ENCODE assay signal across 7 cellular contexts in genomic region chr12:12704593-12705230, GRCh38. TPM values are rescaled to one million over a fixed set of nuclear protein-coding genes. Genes with fewer than 3 reads are reported as not detected.
A peak's percentile ranks its signal among the peaks of the same experiment; 100 is the strongest.
DNase-seq lines count a peak whose midpoint lies in the region; ATAC-seq, FAIRE-seq and TF ChIP-seq lines count a peak whose summit lies in the region.

No MANE protein-coding gene starts in this region.

- H4K20me1 ChIP-seq in DOHH2 (ENCODE audit: control insufficient read depth, insufficient read depth, low read depth, low read length): no peaks in the 10 kb centered on the region

- no peaks in the 10 kb centered on the region for H3K9me2 ChIP-seq in DOHH2 (replicated peaks; ENCODE audit: control insufficient read depth, low read length)

- H3F3A ChIP-seq in DOHH2 (ENCODE audit: control insufficient read depth, insufficient read depth): no peaks in the 10 kb centered on the region

- no peaks in the 10 kb centered on the region for H3K79me2 ChIP-seq in DOHH2 (ENCODE audit: control insufficient read depth, low read length)

- peak; percentile 64 for DNase-seq in OCI-M2 (lab: John Stamatoyannopoulos, UW; ENCODE audit: unreplicated experiment)
- DNase-seq in bronchial epithelial cell (ENCODE audit: low read depth): peak; percentile 84
- DNase-seq in islet precursor cell: peak; percentile 86
- peak; percentile 88 for DNase-seq in stromal cell of bone marrow (ENCODE audit: low read depth)

- H3K27ac ChIP-seq in DOHH2 (ENCODE audit: low read depth, low read length): no peak overlapping the region

- ATAC-seq in GM21447 (IDR thresholded peaks at IDR 0.05; ENCODE audit: unreplicated experiment): peak; percentile 80

- TF ChIP-seq CTCF in DOHH2 (IDR thresholded peaks at IDR 0.05; ENCODE audit: low read depth, low read length, poor library complexity, severe bottlenecking) (peak; percentile 89), LNCAP (IDR thresholded peaks at IDR 0.05) (peak; percentile 100), bronchial epithelial cell (IDR thresholded peaks at IDR 0.05; ENCODE audit: insufficient read depth, low read length, severe bottlenecking) (peak; percentile 79)

- H3K9me3 ChIP-seq in DOHH2 (ENCODE audit: control insufficient read depth, insufficient read depth, low read length): no peaks in the 10 kb centered on the region

- H3K4me1 ChIP-seq in DOHH2 (ENCODE audit: control insufficient read depth, low read length): peaks cover 23% of the 10 kb centered on the region

- FAIRE-seq in bronchial epithelial cell (lab: Jason Lieb, UNC): peak; percentile 94

- H3K27me3 ChIP-seq in DOHH2 (ENCODE audit: control insufficient read depth, low read length): peaks cover 3% of the 10 kb centered on the region; the same call in 1 of the 2 replicates
- no peaks in the 10 kb centered on the region for H3K27me3 ChIP-seq in bronchial epithelial cell (ENCODE audit: control insufficient read depth, insufficient read depth, low read length)

- no peaks in the 10 kb centered on the region for H3K36me3 ChIP-seq in DOHH2 (ENCODE audit: control insufficient read depth, low read length)
- no peaks in the 10 kb centered on the region for H3K36me3 ChIP-seq in bronchial epithelial cell (ENCODE audit: control insufficient read depth, insufficient read depth, low read length)

- H3K4me3 ChIP-seq in DOHH2 (ENCODE audit: low read length): no peak overlapping the region
- H3K4me3 ChIP-seq in bronchial epithelial cell (ENCODE audit: low read depth, low read length): no peak overlapping the region

- no peak overlapping the region for H3K4me2 ChIP-seq in DOHH2 (ENCODE audit: low read length)

RNA-seq across cellular contexts. Expression of gene GPR19, which starts 8.7 kb away (rescaled TPM):
- total RNA-seq in bronchial epithelial cell: 0.13 TPM in 1 of 2 replicates, not detected in the other

RNA-seq across cellular contexts. Expression of gene CDKN1B, which starts 12.5 kb away (rescaled TPM):
- 34.0 and 38.7 TPM in 2 replicates for total RNA-seq in bronchial epithelial cell
